Comparison of ENCODE assay signal across 10 cellular contexts in genomic region chr2:135962401-135963138, GRCh38. TPM values are rescaled to one million over a fixed set of nuclear protein-coding genes. Genes with fewer than 3 reads are reported as not detected.
A peak's percentile ranks its signal among the peaks of the same experiment; 100 is the strongest.
DNase-seq lines count a peak whose midpoint lies in the region; ATAC-seq lines count a peak whose summit lies in the region.
"Had no signal": no experiment of that assay in that cellular context is flagged by ENCODE, and none has a peak within 500 bp of the region (broad histone marks: within the 10 kb centered on the region; RNA-seq: fewer than 3 reads in every experiment).

No MANE protein-coding gene starts in this region.

- H3K27ac Mint-ChIP-seq in activated CD4-positive, alpha-beta T cell treated with anti-CD3 and anti-CD28 coated beads, Interleukin-2, amount 10 ng/mL, durations not matched to agents 24 days and 14 days: peak overlapping the region; percentile 94
- H3K27ac Mint-ChIP-seq in activated T-cell treated with anti-CD3 and anti-CD28 coated beads, Interleukin-2, amount 50 U/mL, for 72 hours: peak overlapping the region; percentile 100

- peak; percentile 45 for ATAC-seq in HG03108 (IDR thresholded peaks at IDR 0.05; ENCODE audit: unreplicated experiment)
- ATAC-seq in activated T-cell treated with anti-CD3 and anti-CD28 coated beads, Interleukin-2, amount 50 U/mL, for 72 hours (replicated peaks in 1 of 2): peak; percentile 74 to 75
- ATAC-seq in right cardiac atrium: no peak

- H2AFZ ChIP-seq in neuronal stem cell (ENCODE audit: low read length): no peak overlapping the region

- no peaks in the 10 kb centered on the region for H3K27me3 Mint-ChIP-seq in activated CD4-positive, alpha-beta T cell treated with anti-CD3 and anti-CD28 coated beads, Interleukin-2, amount 10 ng/mL, durations not matched to agents 24 days and 14 days
- H3K27me3 Mint-ChIP-seq in activated T-cell treated with anti-CD3 and anti-CD28 coated beads, Interleukin-2, amount 50 U/mL, for 72 hours (ENCODE audit: low read depth): no peaks in the 10 kb centered on the region

- H3K4me1 ChIP-seq in neuronal stem cell (ENCODE audit: control insufficient read depth in 2 of 2, insufficient read depth in 1 of 2, low read depth in 1 of 2, low read length in 2 of 2) (peaks cover 7 to 17% of the 10 kb centered on the region in 2 donors), right cardiac atrium (ENCODE audit: control insufficient read depth, insufficient read depth, low read length) (peaks cover 2% of the 10 kb centered on the region)

- no peak overlapping the region for H3K9ac ChIP-seq in neuronal stem cell (ENCODE audit: low read depth, low read length, poor library complexity)

- H2AK5ac ChIP-seq in neuronal stem cell (ENCODE audit: low read depth, low read length): no peak overlapping the region

- no peak overlapping the region for H3K4me3 ChIP-seq in neuronal stem cell (ENCODE audit: low read length in 2 of 2)
- no peak overlapping the region for H3K4me3 ChIP-seq in right cardiac atrium (ENCODE audit: low read length)
- H3K4me3 ChIP-seq: heart left ventricle had no signal

- no peak overlapping the region for H2BK5ac ChIP-seq in neuronal stem cell (ENCODE audit: low read length)

- H3K23ac ChIP-seq in neuronal stem cell (ENCODE audit: low read depth, low read length, poor library complexity): no peak overlapping the region

- H2BK120ac ChIP-seq in neuronal stem cell (ENCODE audit: low read depth, low read length): no peak overlapping the region

- no peak overlapping the region for H3K4ac ChIP-seq in neuronal stem cell (ENCODE audit: low read length)

- H3K4me3 Mint-ChIP-seq in activated CD4-positive, alpha-beta T cell treated with anti-CD3 and anti-CD28 coated beads, Interleukin-2, amount 10 ng/mL, durations not matched to agents 24 days and 14 days: peak overlapping the region; percentile 58
- peak overlapping the region; percentile 60 to 92 for H3K4me3 Mint-ChIP-seq in activated T-cell treated with anti-CD3 and anti-CD28 coated beads, Interleukin-2, amount 50 U/mL, for 72 hours

- no peak overlapping the region for H4K91ac ChIP-seq in neuronal stem cell (ENCODE audit: low read depth, low read length, poor library complexity)

- no peak overlapping the region for H3K14ac ChIP-seq in neuronal stem cell (ENCODE audit: low read length)

- H3K4me2 ChIP-seq in neuronal stem cell (ENCODE audit: insufficient read depth, low read length, poor library complexity, severe bottlenecking): no peak overlapping the region

- no peaks in the 10 kb centered on the region for H3K9me3 ChIP-seq in neuronal stem cell (replicated peaks in 1 of 2; ENCODE audit: control insufficient read depth in 2 of 2, insufficient read depth in 1 of 2, low read depth in 1 of 2, low read length in 2 of 2)
- no peaks in the 10 kb centered on the region for H3K9me3 ChIP-seq in right cardiac atrium (ENCODE audit: control insufficient read depth, low read length)
- H3K9me3 ChIP-seq: heart left ventricle had no signal

- H3K36me3 ChIP-seq in neuronal stem cell (replicated peaks in 1 of 2; ENCODE audit: control insufficient read depth in 2 of 2, insufficient read depth in 2 of 2, low read length in 2 of 2): peaks cover 0 to 21% of the 10 kb centered on the region in 2 donors

- H3K18ac ChIP-seq in neuronal stem cell (ENCODE audit: low read length): no peak overlapping the region

- peaks cover 50% of the 10 kb centered on the region for H3K36me3 Mint-ChIP-seq in activated CD4-positive, alpha-beta T cell treated with anti-CD3 and anti-CD28 coated beads, Interleukin-2, amount 10 ng/mL, durations not matched to agents 24 days and 14 days (ENCODE audit: low read depth)
- peaks cover 10 to 39% of the 10 kb centered on the region in 2 donors for H3K36me3 Mint-ChIP-seq in activated T-cell treated with anti-CD3 and anti-CD28 coated beads, Interleukin-2, amount 50 U/mL, for 72 hours (ENCODE audit: insufficient read depth in 2 of 2)

- H3K79me1 ChIP-seq in neuronal stem cell (ENCODE audit: low read depth, low read length): no peaks in the 10 kb centered on the region

- intact Hi-C loops in activated CD4-positive, alpha-beta T cell treated with anti-CD3 and anti-CD28 coated beads, Interleukin-2, amount 10 ng/mL, durations not matched to agents 24 days and 14 days (cut with micrococcal nuclease): loop anchor here (1.0 to 2.0 kb wide), 5 partner anchors 14 to 420 kb away; partner anchors contain the start of gene DARS1
- intact Hi-C loops in right cardiac atrium (cut with DNase I): no loop called here

- no CpG with 5 or more reads among the region's 4 CpGs for WGBS in neuronal stem cell (ENCODE audit: extremely low coverage in 2 of 2, insufficient read length in 2 of 2, insufficient replicate concordance in 1 of 2), 2 donors
- 61% methylated on average over 4 of the region's 4 CpGs for WGBS in right cardiac atrium

- DNase-seq in activated CD4-positive, alpha-beta T cell treated with anti-CD3 and anti-CD28 coated beads, Interleukin-2, amount 10 ng/mL, durations not matched to agents 24 days and 14 days: peak; percentile 67
- DNase-seq in activated CD4-positive, alpha-beta T cell treated with anti-CD3 and anti-CD28 coated beads for 48 hours: no peak
- DNase-seq in activated T-cell treated with anti-CD3 and anti-CD28 coated beads, Interleukin-2, amount 50 U/mL, for 72 hours: no peak
- DNase-seq in neuronal stem cell (ENCODE audit: low spot score) (peak; percentile 11), Kasumi-1 (lab: John Stamatoyannopoulos, UW) (no peak), right cardiac atrium (no peak), RPMI8226 (no peak)
- DNase-seq: heart left ventricle, NCI-H226 had no signal

- H3K27me3 ChIP-seq in neuronal stem cell (ENCODE audit: control insufficient read depth in 3 of 3, insufficient read depth in 3 of 3, low read depth in 1 of 3, low read length in 3 of 3): no peaks in the 10 kb centered on the region
- H3K27me3 ChIP-seq in right cardiac atrium (ENCODE audit: control insufficient read depth, insufficient read depth): no peaks in the 10 kb centered on the region
- H3K27me3 ChIP-seq: heart left ventricle had no signal

- H2BK15ac ChIP-seq in neuronal stem cell (ENCODE audit: low read length): no peak overlapping the region

- H3K9me3 Mint-ChIP-seq in activated CD4-positive, alpha-beta T cell treated with anti-CD3 and anti-CD28 coated beads, Interleukin-2, amount 10 ng/mL, durations not matched to agents 24 days and 14 days: no peaks in the 10 kb centered on the region
- no peaks in the 10 kb centered on the region for H3K9me3 Mint-ChIP-seq in activated T-cell treated with anti-CD3 and anti-CD28 coated beads, Interleukin-2, amount 50 U/mL, for 72 hours

- H4K8ac ChIP-seq in neuronal stem cell (ENCODE audit: low read depth, low read length): no peak overlapping the region

- H3K27ac ChIP-seq in neuronal stem cell (replicated peaks; ENCODE audit: low read length) (no peak overlapping the region), right cardiac atrium (ENCODE audit: low read length) (no peak overlapping the region)

- H2BK12ac ChIP-seq in neuronal stem cell (ENCODE audit: low read length): no peak overlapping the region

- peaks cover 56% of the 10 kb centered on the region for H3K4me1 Mint-ChIP-seq in activated CD4-positive, alpha-beta T cell treated with anti-CD3 and anti-CD28 coated beads, Interleukin-2, amount 10 ng/mL, durations not matched to agents 24 days and 14 days
- peaks cover 64% of the 10 kb centered on the region for H3K4me1 Mint-ChIP-seq in activated T-cell treated with anti-CD3 and anti-CD28 coated beads, Interleukin-2, amount 50 U/mL, for 72 hours (ENCODE audit: low read depth)

RNA-seq across cellular contexts. Expression of gene DARS1, which starts 22.9 kb away (rescaled TPM):
- 153 and 160 TPM in 2 replicates for total RNA-seq in activated CD4-positive, alpha-beta T cell treated with anti-CD3 and anti-CD28 coated beads, Interleukin-2, amount 10 ng/mL, durations not matched to agents 24 days and 14 days
- total RNA-seq in activated T-cell treated with anti-CD3 and anti-CD28 coated beads, Interleukin-2, amount 50 U/mL, for 72 hours: 100 to 1,000 TPM; 224 to 264 TPM
- 114 TPM for polyA plus RNA-seq in neuronal stem cell (2013, experiment 1 of 2)
- polyA plus RNA-seq in neuronal stem cell (2013, experiment 2 of 2): 104 TPM
- total RNA-seq in right cardiac atrium: 10 to 100 TPM; 50.0 to 56.0 (median 54.3) TPM
- polyA plus RNA-seq in right cardiac atrium: 63.4 TPM

Comparison
In these comparisons a context has a peak if more than half of its experiments do, and no peak if none do; other contexts are left out.
1. DNase-seq: peak in activated CD4-positive, alpha-beta T cell treated with anti-CD3 and anti-CD28 coated beads, Interleukin-2, amount 10 ng/mL, durations not matched to agents 24 days and 14 days (single experiment) and neuronal stem cell (single experiment); none in activated CD4-positive, alpha-beta T cell treated with anti-CD3 and anti-CD28 coated beads for 48 hours (single experiment), activated T-cell treated with anti-CD3 and anti-CD28 coated beads, Interleukin-2, amount 50 U/mL, for 72 hours (0 of 2), Kasumi-1 (0 of 2), right cardiac atrium (0 of 3) and RPMI8226 (single experiment).
2. ATAC-seq: peak in HG03108 (single experiment) and activated T-cell treated with anti-CD3 and anti-CD28 coated beads, Interleukin-2, amount 50 U/mL, for 72 hours (2 of 2); none in right cardiac atrium (0 of 2).